ENCODE assay signal across 1 cellular context in genomic region chr5:123511648-123512605, GRCh38.
A peak's percentile ranks its signal among the peaks of the same experiment; 100 is the strongest.
TF ChIP-seq lines count a peak whose summit lies in the region.

Gene CSNK1G3 (plus strand): TSS chr5:123512177. CDS start chr5:123545664, 33,487 bp downstream.

TF ChIP-seq in HepG2, 621 proteins besides CTCF, POLR2A, EP300 and RAD21 (continued from another document and continues in another):
- TF ChIP-seq DBP (CRISPR knock-in tag; IDR thresholded peaks at IDR 0.05; ENCODE audit: not compliant biosample characterization) = no peak
- 0 out of 2 replicates have a peak, but pooled peaks have one; percentile 61 for TF ChIP-seq ZSCAN30 (CRISPR knock-in tag; IDR thresholded peaks at IDR 0.05)
- no peak for TF ChIP-seq AFF4 (CRISPR knock-in tag; IDR thresholded peaks at IDR 0.05)
- TF ChIP-seq SIX4 (CRISPR knock-in tag; IDR thresholded peaks at IDR 0.05) = no peak
- peak; percentile 35; the same call in 1 of the 2 replicates for TF ChIP-seq MED1 (CRISPR knock-in tag; IDR thresholded peaks at IDR 0.05)
- peak; percentile 11; the same call in 1 of the 2 replicates for TF ChIP-seq THRA (CRISPR knock-in tag; IDR thresholded peaks at IDR 0.05; ENCODE audit: borderline replicate concordance)
- TF ChIP-seq ZNF251 (CRISPR knock-in tag; IDR thresholded peaks at IDR 0.05) = no peak
- TF ChIP-seq NFKBIZ (CRISPR knock-in tag; IDR thresholded peaks at IDR 0.05) = peak; percentile 74; the same call in 1 of the 2 replicates
- TF ChIP-seq SKIL (CRISPR knock-in tag; IDR thresholded peaks at IDR 0.05; ENCODE audit: borderline replicate concordance) = no peak
- no peak for TF ChIP-seq ARNT (IDR thresholded peaks at IDR 0.05)
- TF ChIP-seq ZNF337 (CRISPR knock-in tag; IDR thresholded peaks at IDR 0.05; ENCODE audit: borderline replicate concordance, low read depth) = no peak
- no peak for TF ChIP-seq ISX (CRISPR knock-in tag; conservative IDR thresholded peaks at IDR 0.05)
- TF ChIP-seq ZNF788 (CRISPR knock-in tag; IDR thresholded peaks at IDR 0.05; ENCODE audit: borderline replicate concordance) = peak; percentile 55; the same call in 1 of the 2 replicates
- peak; percentile 94 for TF ChIP-seq ELF1 (CRISPR knock-in tag; IDR thresholded peaks at IDR 0.05)
- TF ChIP-seq HNF4A (CRISPR knock-in tag; IDR thresholded peaks at IDR 0.05) = no peak
- TF ChIP-seq LRRFIP1 (CRISPR knock-in tag; conservative IDR thresholded peaks at IDR 0.05) = no peak
- TF ChIP-seq POGK (CRISPR knock-in tag; conservative IDR thresholded peaks at IDR 0.05) = peak; percentile 79; the same call in 1 of the 2 replicates
- no peak for TF ChIP-seq ZBTB43 (CRISPR knock-in tag; conservative IDR thresholded peaks at IDR 0.05)
- no peak for TF ChIP-seq SMARCC2 (IDR thresholded peaks at IDR 0.05)
- peak; percentile 42; the same call in 1 of the 2 replicates for TF ChIP-seq KDM5A (IDR thresholded peaks at IDR 0.05; ENCODE audit: borderline replicate concordance, low read length)
- TF ChIP-seq DDIT3 (CRISPR knock-in tag; IDR thresholded peaks at IDR 0.05) = no peak
- peak; percentile 53 to 63; a peak in 2 of 4 replicates for TF ChIP-seq MAFK (conservative IDR thresholded peaks at IDR 0.05 in 1 of 2, IDR thresholded peaks at IDR 0.05 in 1 of 2; ENCODE audit: low read length in 2 of 2)
- no peak for TF ChIP-seq USF2 (IDR thresholded peaks at IDR 0.05; ENCODE audit: low read depth, low read length)
- no peak for TF ChIP-seq USF2 (CRISPR knock-in tag; IDR thresholded peaks at IDR 0.05; ENCODE audit: borderline replicate concordance)
- TF ChIP-seq ZNF644 (CRISPR knock-in tag; IDR thresholded peaks at IDR 0.05; ENCODE audit: low read depth) = peak; percentile 45; the same call in 1 of the 2 replicates
- no peak for TF ChIP-seq NONO (IDR thresholded peaks at IDR 0.05)
- peak; percentile 86 for TF ChIP-seq NONO (CRISPR knock-in tag; conservative IDR thresholded peaks at IDR 0.05)
- TF ChIP-seq ATF3 (CRISPR knock-in tag; IDR thresholded peaks at IDR 0.05) = no peak
- no peak for TF ChIP-seq KDM4B (CRISPR knock-in tag; IDR thresholded peaks at IDR 0.05)
- TF ChIP-seq PPARG (CRISPR knock-in tag; conservative IDR thresholded peaks at IDR 0.05) = no peak
- TF ChIP-seq ZNF225 (CRISPR knock-in tag; IDR thresholded peaks at IDR 0.05) = no peak
- no peak for TF ChIP-seq CCAR2 (optimal IDR thresholded peaks at IDR 0.05; ENCODE audit: low read depth, low read length)
- peak; percentile 32; the same call in 1 of the 2 replicates for TF ChIP-seq SOX5 (CRISPR knock-in tag; IDR thresholded peaks at IDR 0.05; ENCODE audit: borderline replicate concordance)
- TF ChIP-seq SALL1 (CRISPR knock-in tag; IDR thresholded peaks at IDR 0.05) = peak; percentile 76; the same call in 1 of the 2 replicates
- peak; percentile 0; the same call in 1 of the 2 replicates for TF ChIP-seq ZNF616 (CRISPR knock-in tag; IDR thresholded peaks at IDR 0.05; ENCODE audit: low read depth)
- TF ChIP-seq ZFP36L1 (CRISPR knock-in tag; IDR thresholded peaks at IDR 0.05) = no peak; the same call in 1 of the 2 replicates
- TF ChIP-seq GTF3A (CRISPR knock-in tag; conservative IDR thresholded peaks at IDR 0.05) = no peak
- TF ChIP-seq KLF9 (CRISPR knock-in tag; IDR thresholded peaks at IDR 0.05; ENCODE audit: low read depth) = no peak
- peak; percentile 45; the same call in 1 of the 2 replicates for TF ChIP-seq TARDBP (CRISPR knock-in tag; IDR thresholded peaks at IDR 0.05)
